Comparison of ENCODE assay signal across 20 cellular contexts in genomic region chr12:105224399-105224798, GRCh38.
"Had no signal": no experiment of that assay in that cellular context is flagged by ENCODE, and none has a peak within 500 bp of the region (broad histone marks: within the 10 kb centered on the region; RNA-seq: fewer than 3 reads in every experiment).

No MANE protein-coding gene starts in this region.

- H3K4me3 ChIP-seq: gastroesophageal sphincter, heart right ventricle, left lung, mucosa of descending colon had no signal

- FAIRE-seq: urothelium cell line had no signal

- DNase-seq: activated CD4-positive, alpha-beta T cell treated with anti-CD3 and anti-CD28 coated beads for 48 hours; activated CD8-positive, alpha-beta memory T cell treated with anti-CD3 and anti-CD28 coated beads, Interleukin-2, amount 50 U/mL, for 4 hours; activated CD8-positive, alpha-beta T cell treated with anti-CD3 and anti-CD28 coated beads, Interleukin-2, amount 10 ng/mL, durations not matched to agents 7 days and 5 days; amniotic stem cell; central memory CD4-positive, alpha-beta T cell; dermis blood vessel endothelial cell; effector memory CD8-positive, alpha-beta T cell; heart right ventricle; islet precursor cell; left lung; mammary epithelial cell; mucosa of descending colon; naive thymus-derived CD8-positive, alpha-beta T cell; stimulated activated CD4-positive, alpha-beta T cell treated with anti-CD3 and anti-CD28 coated beads, Interleukin-12 subunit alpha, Interleukin-12 subunit beta, amount 100 ng/mL, for 4 hours; stimulated activated CD4-positive, alpha-beta T cell treated with anti-CD3 and anti-CD28 coated beads, Interleukin-2, amount 100 ng/mL, for 24 hours; T-helper 17 cell had no signal

- H3K9me3 ChIP-seq: gastroesophageal sphincter, heart right ventricle, left lung, mucosa of descending colon had no signal

- H3K9me3 Mint-ChIP-seq: activated naive CD4-positive, alpha-beta T cell treated with anti-CD3 and anti-CD28 coated beads, Interleukin-2, amount 50 U/mL, for 72 hours; effector memory CD8-positive, alpha-beta T cell; naive thymus-derived CD8-positive, alpha-beta T cell; WTC11 had no signal

- H3K4me3 Mint-ChIP-seq: activated CD8-positive, alpha-beta T cell treated with anti-CD3 and anti-CD28 coated beads, Interleukin-2, amount 10 ng/mL, durations not matched to agents 7 days and 5 days; effector memory CD8-positive, alpha-beta T cell; naive thymus-derived CD8-positive, alpha-beta T cell; T-helper 17 cell; WTC11 had no signal

- ATAC-seq: activated CD8-positive, alpha-beta T cell treated with anti-CD3 and anti-CD28 coated beads, Interleukin-2, amount 10 ng/mL, durations not matched to agents 7 days and 5 days; effector memory CD8-positive, alpha-beta T cell; gastroesophageal sphincter; heart right ventricle; left lung; naive thymus-derived CD8-positive, alpha-beta T cell; T-helper 17 cell; WTC11 had no signal

- H3K27me3 ChIP-seq: gastroesophageal sphincter, heart right ventricle, left lung had no signal

- H3K27ac Mint-ChIP-seq: activated CD8-positive, alpha-beta T cell treated with anti-CD3 and anti-CD28 coated beads, Interleukin-2, amount 10 ng/mL, durations not matched to agents 7 days and 5 days; activated naive CD4-positive, alpha-beta T cell treated with anti-CD3 and anti-CD28 coated beads, Interleukin-2, amount 50 U/mL, for 72 hours; effector memory CD8-positive, alpha-beta T cell; T-helper 17 cell; WTC11 had no signal

- H3K27ac ChIP-seq: gastroesophageal sphincter had no signal

- H3K27me3 Mint-ChIP-seq: effector memory CD8-positive, alpha-beta T cell; naive thymus-derived CD8-positive, alpha-beta T cell; T-helper 17 cell had no signal
